In the genomic region with DNA sequence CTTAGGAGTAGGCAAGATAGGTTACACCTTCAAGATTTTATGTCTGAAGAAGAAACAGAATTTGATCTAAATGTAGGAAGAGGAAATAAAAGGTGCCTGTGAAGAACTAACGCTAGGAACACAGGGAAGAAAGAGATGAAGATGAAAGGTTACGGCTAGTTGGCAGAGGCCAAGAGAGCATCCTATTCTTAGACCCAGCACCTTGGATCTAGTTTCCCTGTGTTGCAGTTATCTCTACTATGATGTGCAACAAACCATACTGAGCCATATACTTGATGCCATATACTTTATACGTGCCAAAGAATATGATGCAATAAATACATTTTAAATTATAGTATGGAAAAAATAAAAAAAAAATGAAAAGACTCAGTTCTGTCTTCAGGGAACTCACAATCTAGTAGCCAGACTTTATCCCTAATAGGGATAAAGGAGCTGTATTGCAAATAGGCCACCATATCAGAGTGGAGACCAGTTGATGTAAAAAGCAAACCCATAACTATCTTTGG, we compare ENCODE assay signal across 18 cellular contexts.
"Had no signal": no experiment of that assay in that cellular context is flagged by ENCODE, and none has a peak within 500 bp of the region (broad histone marks: within the 10 kb centered on the region; RNA-seq: fewer than 3 reads in every experiment).

No MANE protein-coding gene starts in this region.

- H3K9me3 ChIP-seq: SK-N-SH had no signal

- DNase-seq: Kasumi-1, MM.1S, NCI-H1092 treated with DMSO at 0.1 percent for 48 hours, NCI-H1436, NCI-H187, NCI-H2029, NCI-H2171 treated with DMSO at 0.1 percent for 48 hours, NCI-H226, NCI-H446, NCI-H510A, NCI-H524 treated with DMSO at 0.1 percent for 48 hours, NCI-H69, NCI-H774, RPMI8226, SHP77, SK-N-SH had no signal

- H3K27ac ChIP-seq: HL-60, KMS-11 had no signal
